ENCODE assay signal across 1 cellular context in the genomic region with DNA sequence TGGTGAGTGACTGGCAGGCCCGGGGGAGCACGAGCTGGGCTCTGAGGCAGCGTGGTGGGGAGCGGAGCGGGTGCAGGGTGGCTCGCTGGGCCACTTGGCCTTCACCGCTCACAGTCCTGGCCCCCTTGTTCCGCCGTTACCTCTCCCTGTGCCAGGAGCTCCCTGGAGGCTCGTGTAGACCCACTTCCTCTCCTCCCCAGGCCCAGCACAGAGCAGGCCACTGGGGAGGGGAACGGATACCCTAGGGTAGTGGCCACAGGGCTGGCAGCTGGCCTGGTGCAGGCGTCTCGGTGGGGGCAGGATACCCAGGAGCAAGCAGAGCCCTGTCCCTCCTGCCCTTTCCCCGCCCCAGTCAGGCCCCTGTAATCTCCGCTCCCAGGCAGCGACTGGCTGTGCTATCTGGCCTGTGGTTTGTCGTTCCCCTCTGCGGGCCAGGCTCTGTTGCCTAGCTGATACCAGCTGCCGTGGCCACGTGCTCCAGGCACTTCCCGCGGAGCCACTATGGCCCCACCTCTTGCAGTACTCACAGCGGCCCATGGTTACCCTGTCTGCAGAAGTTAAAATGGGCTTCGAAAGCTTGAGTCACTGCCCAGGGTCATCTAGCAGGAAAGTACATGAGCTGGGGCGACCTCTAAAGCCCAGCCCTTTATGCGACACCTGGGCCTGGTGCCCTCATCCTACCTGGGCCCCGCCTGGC.
A peak's percentile ranks its signal among the peaks of the same experiment; 100 is the strongest.
TF ChIP-seq lines count a peak whose summit lies in the region.

No MANE protein-coding gene starts in this region.

TF ChIP-seq in K562, 482 proteins besides CTCF, POLR2A, EP300 and RAD21 (continued from another document and continues in another):
- TF ChIP-seq, protein P1, sequence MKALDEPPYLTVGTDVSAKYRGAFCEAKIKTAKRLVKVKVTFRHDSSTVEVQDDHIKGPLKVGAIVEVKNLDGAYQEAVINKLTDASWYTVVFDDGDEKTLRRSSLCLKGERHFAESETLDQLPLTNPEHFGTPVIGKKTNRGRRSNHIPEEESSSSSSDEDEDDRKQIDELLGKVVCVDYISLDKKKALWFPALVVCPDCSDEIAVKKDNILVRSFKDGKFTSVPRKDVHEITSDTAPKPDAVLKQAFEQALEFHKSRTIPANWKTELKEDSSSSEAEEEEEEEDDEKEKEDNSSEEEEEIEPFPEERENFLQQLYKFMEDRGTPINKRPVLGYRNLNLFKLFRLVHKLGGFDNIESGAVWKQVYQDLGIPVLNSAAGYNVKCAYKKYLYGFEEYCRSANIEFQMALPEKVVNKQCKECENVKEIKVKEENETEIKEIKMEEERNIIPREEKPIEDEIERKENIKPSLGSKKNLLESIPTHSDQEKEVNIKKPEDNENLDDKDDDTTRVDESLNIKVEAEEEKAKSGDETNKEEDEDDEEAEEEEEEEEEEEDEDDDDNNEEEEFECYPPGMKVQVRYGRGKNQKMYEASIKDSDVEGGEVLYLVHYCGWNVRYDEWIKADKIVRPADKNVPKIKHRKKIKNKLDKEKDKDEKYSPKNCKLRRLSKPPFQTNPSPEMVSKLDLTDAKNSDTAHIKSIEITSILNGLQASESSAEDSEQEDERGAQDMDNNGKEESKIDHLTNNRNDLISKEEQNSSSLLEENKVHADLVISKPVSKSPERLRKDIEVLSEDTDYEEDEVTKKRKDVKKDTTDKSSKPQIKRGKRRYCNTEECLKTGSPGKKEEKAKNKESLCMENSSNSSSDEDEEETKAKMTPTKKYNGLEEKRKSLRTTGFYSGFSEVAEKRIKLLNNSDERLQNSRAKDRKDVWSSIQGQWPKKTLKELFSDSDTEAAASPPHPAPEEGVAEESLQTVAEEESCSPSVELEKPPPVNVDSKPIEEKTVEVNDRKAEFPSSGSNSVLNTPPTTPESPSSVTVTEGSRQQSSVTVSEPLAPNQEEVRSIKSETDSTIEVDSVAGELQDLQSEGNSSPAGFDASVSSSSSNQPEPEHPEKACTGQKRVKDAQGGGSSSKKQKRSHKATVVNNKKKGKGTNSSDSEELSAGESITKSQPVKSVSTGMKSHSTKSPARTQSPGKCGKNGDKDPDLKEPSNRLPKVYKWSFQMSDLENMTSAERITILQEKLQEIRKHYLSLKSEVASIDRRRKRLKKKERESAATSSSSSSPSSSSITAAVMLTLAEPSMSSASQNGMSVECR (CRISPR knock-in tag; IDR thresholded peaks at IDR 0.05), result peak; percentile 85
- TF ChIP-seq MIER1 (IDR thresholded peaks at IDR 0.05; ENCODE audit: low read depth), result no peak; the same call in 1 of the 2 replicates
- TF ChIP-seq CC2D1A (IDR thresholded peaks at IDR 0.05), result peak; percentile 97
- TF ChIP-seq RBM17 (IDR thresholded peaks at IDR 0.05; ENCODE audit: borderline replicate concordance, low read depth, low read length), result no peak
- peak; percentile 83 for TF ChIP-seq NR2C2 (CRISPR knock-in tag; IDR thresholded peaks at IDR 0.05)
- TF ChIP-seq NR2C2 (tag; IDR thresholded peaks at IDR 0.05), result peak; percentile 61; the same call in 1 of the 2 replicates
- TF ChIP-seq, protein P2, sequence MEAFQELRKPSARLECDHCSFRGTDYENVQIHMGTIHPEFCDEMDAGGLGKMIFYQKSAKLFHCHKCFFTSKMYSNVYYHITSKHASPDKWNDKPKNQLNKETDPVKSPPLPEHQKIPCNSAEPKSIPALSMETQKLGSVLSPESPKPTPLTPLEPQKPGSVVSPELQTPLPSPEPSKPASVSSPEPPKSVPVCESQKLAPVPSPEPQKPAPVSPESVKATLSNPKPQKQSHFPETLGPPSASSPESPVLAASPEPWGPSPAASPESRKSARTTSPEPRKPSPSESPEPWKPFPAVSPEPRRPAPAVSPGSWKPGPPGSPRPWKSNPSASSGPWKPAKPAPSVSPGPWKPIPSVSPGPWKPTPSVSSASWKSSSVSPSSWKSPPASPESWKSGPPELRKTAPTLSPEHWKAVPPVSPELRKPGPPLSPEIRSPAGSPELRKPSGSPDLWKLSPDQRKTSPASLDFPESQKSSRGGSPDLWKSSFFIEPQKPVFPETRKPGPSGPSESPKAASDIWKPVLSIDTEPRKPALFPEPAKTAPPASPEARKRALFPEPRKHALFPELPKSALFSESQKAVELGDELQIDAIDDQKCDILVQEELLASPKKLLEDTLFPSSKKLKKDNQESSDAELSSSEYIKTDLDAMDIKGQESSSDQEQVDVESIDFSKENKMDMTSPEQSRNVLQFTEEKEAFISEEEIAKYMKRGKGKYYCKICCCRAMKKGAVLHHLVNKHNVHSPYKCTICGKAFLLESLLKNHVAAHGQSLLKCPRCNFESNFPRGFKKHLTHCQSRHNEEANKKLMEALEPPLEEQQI (IDR thresholded peaks at IDR 0.05), result peak; percentile 89; the same call in 1 of the 2 replicates
- TF ChIP-seq MEF2D (tag; conservative IDR thresholded peaks at IDR 0.05; ENCODE audit: low read depth), result peak; percentile 86
- TF ChIP-seq RNF2 (IDR thresholded peaks at IDR 0.05), result peak; percentile 99
- TF ChIP-seq, protein P3, sequence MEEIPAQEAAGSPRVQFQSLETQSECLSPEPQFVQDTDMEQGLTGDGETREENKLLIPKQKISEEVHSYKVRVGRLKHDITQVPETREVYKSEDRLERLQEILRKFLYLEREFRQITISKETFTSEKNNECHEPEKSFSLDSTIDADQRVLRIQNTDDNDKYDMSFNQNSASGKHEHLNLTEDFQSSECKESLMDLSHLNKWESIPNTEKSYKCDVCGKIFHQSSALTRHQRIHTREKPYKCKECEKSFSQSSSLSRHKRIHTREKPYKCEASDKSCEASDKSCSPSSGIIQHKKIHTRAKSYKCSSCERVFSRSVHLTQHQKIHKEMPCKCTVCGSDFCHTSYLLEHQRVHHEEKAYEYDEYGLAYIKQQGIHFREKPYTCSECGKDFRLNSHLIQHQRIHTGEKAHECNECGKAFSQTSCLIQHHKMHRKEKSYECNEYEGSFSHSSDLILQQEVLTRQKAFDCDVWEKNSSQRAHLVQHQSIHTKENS (CRISPR knock-in tag; IDR thresholded peaks at IDR 0.05), result no peak
- TF ChIP-seq NUFIP1 (IDR thresholded peaks at IDR 0.05; ENCODE audit: partially characterized antibody), result peak; percentile 82
- TF ChIP-seq DMBX1 (CRISPR knock-in tag; IDR thresholded peaks at IDR 0.05; ENCODE audit: borderline replicate concordance), result peak; percentile 97
- TF ChIP-seq ZNF444 (CRISPR knock-in tag; IDR thresholded peaks at IDR 0.05), result no peak
- peak; percentile 91 for TF ChIP-seq SMAD3 (CRISPR knock-in tag; conservative IDR thresholded peaks at IDR 0.05)
- no peak for TF ChIP-seq ZNF121 (CRISPR knock-in tag; conservative IDR thresholded peaks at IDR 0.05)
- TF ChIP-seq, protein P4, sequence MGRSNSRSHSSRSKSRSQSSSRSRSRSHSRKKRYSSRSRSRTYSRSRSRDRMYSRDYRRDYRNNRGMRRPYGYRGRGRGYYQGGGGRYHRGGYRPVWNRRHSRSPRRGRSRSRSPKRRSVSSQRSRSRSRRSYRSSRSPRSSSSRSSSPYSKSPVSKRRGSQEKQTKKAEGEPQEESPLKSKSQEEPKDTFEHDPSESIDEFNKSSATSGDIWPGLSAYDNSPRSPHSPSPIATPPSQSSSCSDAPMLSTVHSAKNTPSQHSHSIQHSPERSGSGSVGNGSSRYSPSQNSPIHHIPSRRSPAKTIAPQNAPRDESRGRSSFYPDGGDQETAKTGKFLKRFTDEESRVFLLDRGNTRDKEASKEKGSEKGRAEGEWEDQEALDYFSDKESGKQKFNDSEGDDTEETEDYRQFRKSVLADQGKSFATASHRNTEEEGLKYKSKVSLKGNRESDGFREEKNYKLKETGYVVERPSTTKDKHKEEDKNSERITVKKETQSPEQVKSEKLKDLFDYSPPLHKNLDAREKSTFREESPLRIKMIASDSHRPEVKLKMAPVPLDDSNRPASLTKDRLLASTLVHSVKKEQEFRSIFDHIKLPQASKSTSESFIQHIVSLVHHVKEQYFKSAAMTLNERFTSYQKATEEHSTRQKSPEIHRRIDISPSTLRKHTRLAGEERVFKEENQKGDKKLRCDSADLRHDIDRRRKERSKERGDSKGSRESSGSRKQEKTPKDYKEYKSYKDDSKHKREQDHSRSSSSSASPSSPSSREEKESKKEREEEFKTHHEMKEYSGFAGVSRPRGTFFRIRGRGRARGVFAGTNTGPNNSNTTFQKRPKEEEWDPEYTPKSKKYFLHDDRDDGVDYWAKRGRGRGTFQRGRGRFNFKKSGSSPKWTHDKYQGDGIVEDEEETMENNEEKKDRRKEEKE (IDR thresholded peaks at IDR 0.05; ENCODE audit: borderline replicate concordance in 1 of 2, control insufficient read depth in 1 of 2, low read depth in 2 of 2, low read length in 1 of 2), result peak in 1 of 2 experiments; percentile 46; a peak in 1 of 4 replicates
- TF ChIP-seq, protein P5, sequence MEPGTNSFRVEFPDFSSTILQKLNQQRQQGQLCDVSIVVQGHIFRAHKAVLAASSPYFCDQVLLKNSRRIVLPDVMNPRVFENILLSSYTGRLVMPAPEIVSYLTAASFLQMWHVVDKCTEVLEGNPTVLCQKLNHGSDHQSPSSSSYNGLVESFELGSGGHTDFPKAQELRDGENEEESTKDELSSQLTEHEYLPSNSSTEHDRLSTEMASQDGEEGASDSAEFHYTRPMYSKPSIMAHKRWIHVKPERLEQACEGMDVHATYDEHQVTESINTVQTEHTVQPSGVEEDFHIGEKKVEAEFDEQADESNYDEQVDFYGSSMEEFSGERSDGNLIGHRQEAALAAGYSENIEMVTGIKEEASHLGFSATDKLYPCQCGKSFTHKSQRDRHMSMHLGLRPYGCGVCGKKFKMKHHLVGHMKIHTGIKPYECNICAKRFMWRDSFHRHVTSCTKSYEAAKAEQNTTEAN (CRISPR knock-in tag; IDR thresholded peaks at IDR 0.05), result no peak
- TF ChIP-seq HOXB6 (CRISPR knock-in tag; IDR thresholded peaks at IDR 0.05; ENCODE audit: borderline replicate concordance), result no peak
- no peak for TF ChIP-seq TAF15 (IDR thresholded peaks at IDR 0.05; ENCODE audit: low read depth, low read length)
- TF ChIP-seq, protein P6, sequence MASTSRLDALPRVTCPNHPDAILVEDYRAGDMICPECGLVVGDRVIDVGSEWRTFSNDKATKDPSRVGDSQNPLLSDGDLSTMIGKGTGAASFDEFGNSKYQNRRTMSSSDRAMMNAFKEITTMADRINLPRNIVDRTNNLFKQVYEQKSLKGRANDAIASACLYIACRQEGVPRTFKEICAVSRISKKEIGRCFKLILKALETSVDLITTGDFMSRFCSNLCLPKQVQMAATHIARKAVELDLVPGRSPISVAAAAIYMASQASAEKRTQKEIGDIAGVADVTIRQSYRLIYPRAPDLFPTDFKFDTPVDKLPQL (IDR thresholded peaks at IDR 0.05; ENCODE audit: extremely low read depth, insufficient read length), result no peak
- TF ChIP-seq, protein P7, sequence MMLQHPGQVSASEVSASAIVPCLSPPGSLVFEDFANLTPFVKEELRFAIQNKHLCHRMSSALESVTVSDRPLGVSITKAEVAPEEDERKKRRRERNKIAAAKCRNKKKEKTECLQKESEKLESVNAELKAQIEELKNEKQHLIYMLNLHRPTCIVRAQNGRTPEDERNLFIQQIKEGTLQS (IDR thresholded peaks at IDR 0.05), result peak; percentile 52
- TF ChIP-seq, protein P7 (CRISPR knock-in tag; conservative IDR thresholded peaks at IDR 0.05), result peak; percentile 38
- TF ChIP-seq RB1 (IDR thresholded peaks at IDR 0.05; ENCODE audit: low read depth), result peak; percentile 92
- TF ChIP-seq CCAR2 (IDR thresholded peaks at IDR 0.05; ENCODE audit: low read depth, low read length), result no peak
- TF ChIP-seq, protein P8, sequence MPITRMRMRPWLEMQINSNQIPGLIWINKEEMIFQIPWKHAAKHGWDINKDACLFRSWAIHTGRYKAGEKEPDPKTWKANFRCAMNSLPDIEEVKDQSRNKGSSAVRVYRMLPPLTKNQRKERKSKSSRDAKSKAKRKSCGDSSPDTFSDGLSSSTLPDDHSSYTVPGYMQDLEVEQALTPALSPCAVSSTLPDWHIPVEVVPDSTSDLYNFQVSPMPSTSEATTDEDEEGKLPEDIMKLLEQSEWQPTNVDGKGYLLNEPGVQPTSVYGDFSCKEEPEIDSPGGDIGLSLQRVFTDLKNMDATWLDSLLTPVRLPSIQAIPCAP (CRISPR knock-in tag; IDR thresholded peaks at IDR 0.05; ENCODE audit: borderline replicate concordance), result no peak
- no peak for TF ChIP-seq FIP1L1 (IDR thresholded peaks at IDR 0.05; ENCODE audit: low read depth, low read length, poor library complexity, severe bottlenecking)
- TF ChIP-seq, protein P9, sequence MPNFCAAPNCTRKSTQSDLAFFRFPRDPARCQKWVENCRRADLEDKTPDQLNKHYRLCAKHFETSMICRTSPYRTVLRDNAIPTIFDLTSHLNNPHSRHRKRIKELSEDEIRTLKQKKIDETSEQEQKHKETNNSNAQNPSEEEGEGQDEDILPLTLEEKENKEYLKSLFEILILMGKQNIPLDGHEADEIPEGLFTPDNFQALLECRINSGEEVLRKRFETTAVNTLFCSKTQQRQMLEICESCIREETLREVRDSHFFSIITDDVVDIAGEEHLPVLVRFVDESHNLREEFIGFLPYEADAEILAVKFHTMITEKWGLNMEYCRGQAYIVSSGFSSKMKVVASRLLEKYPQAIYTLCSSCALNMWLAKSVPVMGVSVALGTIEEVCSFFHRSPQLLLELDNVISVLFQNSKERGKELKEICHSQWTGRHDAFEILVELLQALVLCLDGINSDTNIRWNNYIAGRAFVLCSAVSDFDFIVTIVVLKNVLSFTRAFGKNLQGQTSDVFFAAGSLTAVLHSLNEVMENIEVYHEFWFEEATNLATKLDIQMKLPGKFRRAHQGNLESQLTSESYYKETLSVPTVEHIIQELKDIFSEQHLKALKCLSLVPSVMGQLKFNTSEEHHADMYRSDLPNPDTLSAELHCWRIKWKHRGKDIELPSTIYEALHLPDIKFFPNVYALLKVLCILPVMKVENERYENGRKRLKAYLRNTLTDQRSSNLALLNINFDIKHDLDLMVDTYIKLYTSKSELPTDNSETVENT (CRISPR knock-in tag; IDR thresholded peaks at IDR 0.05), result peak; percentile 58; the same call in 1 of the 2 replicates
- peak; percentile 44; the same call in 1 of the 2 replicates for TF ChIP-seq CBX5 (IDR thresholded peaks at IDR 0.05; ENCODE audit: borderline replicate concordance, low read depth)
- no peak for TF ChIP-seq PURB (CRISPR knock-in tag; IDR thresholded peaks at IDR 0.05; ENCODE audit: low read depth)
- peak; percentile 28 to 94; a peak in 3 of 4 replicates for TF ChIP-seq HDAC1 (IDR thresholded peaks at IDR 0.05)
- TF ChIP-seq ZNF445 (CRISPR knock-in tag; IDR thresholded peaks at IDR 0.05; ENCODE audit: low read depth), result no peak; the same call in 1 of the 2 replicates
- TF ChIP-seq ZNF140 (CRISPR knock-in tag; IDR thresholded peaks at IDR 0.05), result no peak
